Comparison of ENCODE assay signal across 18 cellular contexts in the genomic region with DNA sequence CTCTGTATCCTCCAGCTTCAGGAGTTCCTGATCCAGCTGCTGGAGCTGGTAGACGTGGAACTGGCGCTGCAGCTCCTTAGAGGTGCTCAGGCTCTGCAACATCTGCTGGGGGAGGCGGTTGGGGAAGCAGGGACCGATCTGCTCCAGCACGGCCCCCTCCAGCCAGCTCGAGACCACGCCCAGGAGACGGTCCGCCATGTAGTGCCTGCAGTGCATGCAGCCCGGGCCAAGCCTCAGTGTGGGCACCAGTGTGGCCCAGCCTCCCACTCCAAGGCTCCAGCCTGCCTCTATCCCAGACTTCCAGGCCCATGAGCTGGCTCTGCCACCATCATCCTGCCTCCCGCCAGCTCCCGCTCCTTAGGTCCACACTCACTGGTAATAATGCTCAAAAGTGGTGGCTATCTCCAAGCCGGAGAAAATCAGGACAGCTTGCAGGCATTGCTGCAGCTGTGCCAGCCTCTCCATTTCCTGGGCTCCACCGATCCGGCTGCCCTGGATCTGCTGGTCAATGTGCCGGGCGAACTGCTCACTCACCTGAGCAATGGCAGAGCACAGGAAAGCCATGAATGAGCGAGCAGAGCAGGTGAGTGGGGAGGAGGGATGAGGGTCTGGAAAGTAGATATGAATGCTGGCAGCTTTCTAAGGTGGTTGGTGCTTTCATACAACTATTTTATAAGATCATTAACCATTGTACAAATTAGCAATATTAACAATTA.
"Had no signal": no experiment of that assay in that cellular context is flagged by ENCODE, and none has a peak within 500 bp of the region (broad histone marks: within the 10 kb centered on the region; RNA-seq: fewer than 3 reads in every experiment).

No MANE protein-coding gene starts in this region.

- H3K27me3 Mint-ChIP-seq: activated naive CD8-positive, alpha-beta T cell; brain; dendritic cell treated with granulocyte-macrophage colony-stimulating factor and Interleukin-4, amounts not matched to agents 40 ng/mL and 50 ng/mL, for 4 days; memory B cell; naive thymus-derived CD4-positive, alpha-beta T cell; stimulated activated naive B cell treated with anti-CD40 and anti-IgM and Interleukin-4, amounts not matched to agents 10 μg/mL and 1 μg/mL and 100 μg/mL, for 72 hours had no signal

- H3K9me3 ChIP-seq: mucosa of descending colon, tibial nerve had no signal

- H3K4me3 Mint-ChIP-seq: activated naive CD8-positive, alpha-beta T cell; brain; dendritic cell treated with granulocyte-macrophage colony-stimulating factor and Interleukin-4, amounts not matched to agents 40 ng/mL and 50 ng/mL, for 4 days; memory B cell; naive thymus-derived CD4-positive, alpha-beta T cell; stimulated activated naive B cell treated with anti-CD40 and anti-IgM and Interleukin-4, amounts not matched to agents 10 μg/mL and 1 μg/mL and 100 μg/mL, for 72 hours had no signal

- H3K27ac Mint-ChIP-seq: activated naive CD8-positive, alpha-beta T cell; dendritic cell treated with granulocyte-macrophage colony-stimulating factor and Interleukin-4, amounts not matched to agents 40 ng/mL and 50 ng/mL, for 4 days; memory B cell had no signal

- H3K36me3 Mint-ChIP-seq: activated naive CD8-positive, alpha-beta T cell had no signal

- ATAC-seq: left ventricle myocardium superior; mucosa of descending colon; naive thymus-derived CD4-positive, alpha-beta T cell; SK-N-SH treated with all-trans-retinoic acid at 6 μM for 48 hours; stimulated activated naive B cell treated with anti-CD40 and anti-IgM and Interleukin-4, amounts not matched to agents 10 μg/mL and 1 μg/mL and 100 μg/mL, for 72 hours had no signal

- H3K4me1 Mint-ChIP-seq: brain; naive thymus-derived CD4-positive, alpha-beta T cell; stimulated activated naive B cell treated with anti-CD40 and anti-IgM and Interleukin-4, amounts not matched to agents 10 μg/mL and 1 μg/mL and 100 μg/mL, for 72 hours had no signal

- H3K27ac ChIP-seq: tibial nerve, VCaP had no signal

- DNase-seq: activated CD4-positive, alpha-beta T cell treated with anti-CD3 and anti-CD28 coated beads, Interleukin-2, amount 50 U/mL, for 48 hours; activated effector memory CD4-positive, alpha-beta T cell treated with anti-CD3 and anti-CD28 coated beads, Interleukin-2, amount 50 U/mL, for 16 hours; cerebellar nuclear complex; effector memory CD4-positive, alpha-beta T cell; foreskin melanocyte; left ventricle myocardium superior; mucosa of descending colon; naive thymus-derived CD4-positive, alpha-beta T cell; stimulated activated CD4-positive, alpha-beta T cell treated with anti-CD3 and anti-CD28 coated beads, Interleukin-2, amount 100 ng/mL, for 48 hours; stimulated activated naive B cell treated with anti-CD40 and anti-IgM and Interleukin-4, amounts not matched to agents 10 μg/mL and 1 μg/mL and 100 μg/mL, for 72 hours; T-helper 1 cell had no signal

- H3K9me3 Mint-ChIP-seq: dendritic cell treated with granulocyte-macrophage colony-stimulating factor and Interleukin-4, amounts not matched to agents 40 ng/mL and 50 ng/mL, for 4 days; memory B cell; naive thymus-derived CD4-positive, alpha-beta T cell; stimulated activated naive B cell treated with anti-CD40 and anti-IgM and Interleukin-4, amounts not matched to agents 10 μg/mL and 1 μg/mL and 100 μg/mL, for 72 hours had no signal

- H3K4me3 ChIP-seq: mucosa of descending colon, tibial nerve had no signal

- H3K27me3 ChIP-seq: tibial nerve had no signal

- H3K4me1 ChIP-seq: tibial nerve had no signal
